ENCODE assay signal across 8 cellular contexts in genomic region chr13:37059136-37059847, GRCh38. TPM values are rescaled to one million over a fixed set of nuclear protein-coding genes. Genes with fewer than 3 reads are reported as not detected.
A peak's percentile ranks its signal among the peaks of the same experiment; 100 is the strongest.
DNase-seq lines count a peak whose midpoint lies in the region; ATAC-seq and TF ChIP-seq lines count a peak whose summit lies in the region.

Gene SUPT20H, minus strand, starts transcription at chr13:37059688. Its CDS starts 8,198 bp downstream, at chr13:37051490.

- peak within 1 kb of the TSS; percentile 77 for H3K4me2 ChIP-seq in PC-9

- intact Hi-C loops in PC-9 (cut with micrococcal nuclease; ENCODE audit: unreplicated experiment), result no loop called here

- no peaks in the 10 kb centered on the region for H3K36me3 ChIP-seq in PC-9 (ENCODE audit: low read depth)
- peaks cover 0 to 3% of the 10 kb centered on the region in 2 donors for H3K36me3 ChIP-seq in mucosa of rectum (ENCODE audit: control insufficient read depth in 2 of 2, insufficient read depth in 2 of 2, low read length in 2 of 2)

- peak within 1 kb of the TSS; percentile 88 to 93 for H3K9ac ChIP-seq in mucosa of rectum (ENCODE audit: low read depth in 1 of 2, low read length in 2 of 2)

- no peaks in the 10 kb centered on the region for H3K27me3 ChIP-seq in PC-9 (ENCODE audit: insufficient read depth, low read depth)
- no peaks in the 10 kb centered on the region for H3K27me3 ChIP-seq in mucosa of rectum (ENCODE audit: control insufficient read depth in 2 of 2, insufficient read depth in 2 of 2, low read length in 2 of 2)

- peaks cover 40% of the 10 kb centered on the region for H3K79me2 ChIP-seq in PC-9 (ENCODE audit: low read depth)

- BruUV-seq in PC-9 (replicated peaks; lab: Mats Ljungman, UMichigan), result TSS peak; percentile 67

- peaks cover 8% of the 10 kb centered on the region; the same call in 1 of the 2 replicates for H3K4me1 ChIP-seq in PC-9 (replicated peaks; ENCODE audit: insufficient read depth)
- peaks cover 4 to 8% of the 10 kb centered on the region in 2 donors for H3K4me1 ChIP-seq in mucosa of rectum (ENCODE audit: control insufficient read depth in 2 of 2, insufficient read depth in 2 of 2, low read length in 2 of 2)

- H3K27ac ChIP-seq in PC-9 (peak within 1 kb of the TSS; percentile 54), mucosa of rectum (ENCODE audit: low read depth in 2 of 2, low read length in 2 of 2) (peak within 1 kb of the TSS; percentile 83 to 85)

- H3K4me3 ChIP-seq in PC-9 (peak within 1 kb of the TSS; percentile 94), epithelial cell of proximal tubule (ENCODE audit: low read depth, low read length) (peak within 1 kb of the TSS; percentile 80), mucosa of rectum (ENCODE audit: low read length in 2 of 2) (peak within 1 kb of the TSS; percentile 95 to 96)

- peak within 1 kb of the TSS; percentile 94 for H2AFZ ChIP-seq in PC-9

- peak; percentile 42; the same call in 1 of the 2 replicates for TF ChIP-seq EP300 in Ishikawa (IDR thresholded peaks at IDR 0.05; ENCODE audit: borderline replicate concordance)

- H3F3A ChIP-seq in PC-9 (ENCODE audit: insufficient read depth, low read depth), result no peaks in the 10 kb centered on the region

- TF ChIP-seq RAD21 in Ishikawa (IDR thresholded peaks at IDR 0.05; ENCODE audit: low read depth), result no peak

- CTCF ChIA-PET in PC-9 (lab: Charles Lee), result no interaction called here

- DNase-seq in DMS53 (lab: John Stamatoyannopoulos, UW) (peak; percentile 96), PC-9 (peak; percentile 70 to 85), epithelial cell of proximal tubule (ENCODE audit: low read depth) (no peak)
- DNase-seq in activated T-cell treated with anti-CD3 and anti-CD28 coated beads, Interleukin-2, amount 50 U/mL, for 1 hour, result peak; percentile 96
- peak; percentile 86 to 87 for DNase-seq in stimulated activated CD8-positive, alpha-beta memory T cell treated with anti-CD3 and anti-CD28 coated beads, Interleukin-4, amount 100 ng/mL, for 4 hours (ENCODE audit: low read depth in 2 of 2, low spot score in 1 of 2)

- no peaks in the 10 kb centered on the region for H3K9me2 ChIP-seq in PC-9 (ENCODE audit: insufficient read depth)

- no peaks in the 10 kb centered on the region; the same call in 1 of the 2 replicates for H3K9me3 ChIP-seq in PC-9 (ENCODE audit: insufficient read depth, low read depth)
- H3K9me3 ChIP-seq in mucosa of rectum (ENCODE audit: control insufficient read depth in 2 of 2, low read length in 2 of 2), result no peaks in the 10 kb centered on the region

- TF ChIP-seq CTCF in PC-9 (conservative IDR thresholded peaks at IDR 0.05) (no peak), epithelial cell of proximal tubule (conservative IDR thresholded peaks at IDR 0.05; ENCODE audit: low read depth, low read length) (no peak)

- no peaks in the 10 kb centered on the region for H4K20me1 ChIP-seq in PC-9 (ENCODE audit: insufficient read depth)

- POLR2A ChIA-PET in PC-9 (lab: Charles Lee; ENCODE audit: unreplicated experiment), result no interaction called here

- peak; percentile 97 for ATAC-seq in GM21619 (IDR thresholded peaks at IDR 0.05; ENCODE audit: unreplicated experiment)

TF ChIP-seq in Ishikawa, 13 proteins besides CTCF, POLR2A, EP300 and RAD21:
- TF ChIP-seq, protein P1, sequence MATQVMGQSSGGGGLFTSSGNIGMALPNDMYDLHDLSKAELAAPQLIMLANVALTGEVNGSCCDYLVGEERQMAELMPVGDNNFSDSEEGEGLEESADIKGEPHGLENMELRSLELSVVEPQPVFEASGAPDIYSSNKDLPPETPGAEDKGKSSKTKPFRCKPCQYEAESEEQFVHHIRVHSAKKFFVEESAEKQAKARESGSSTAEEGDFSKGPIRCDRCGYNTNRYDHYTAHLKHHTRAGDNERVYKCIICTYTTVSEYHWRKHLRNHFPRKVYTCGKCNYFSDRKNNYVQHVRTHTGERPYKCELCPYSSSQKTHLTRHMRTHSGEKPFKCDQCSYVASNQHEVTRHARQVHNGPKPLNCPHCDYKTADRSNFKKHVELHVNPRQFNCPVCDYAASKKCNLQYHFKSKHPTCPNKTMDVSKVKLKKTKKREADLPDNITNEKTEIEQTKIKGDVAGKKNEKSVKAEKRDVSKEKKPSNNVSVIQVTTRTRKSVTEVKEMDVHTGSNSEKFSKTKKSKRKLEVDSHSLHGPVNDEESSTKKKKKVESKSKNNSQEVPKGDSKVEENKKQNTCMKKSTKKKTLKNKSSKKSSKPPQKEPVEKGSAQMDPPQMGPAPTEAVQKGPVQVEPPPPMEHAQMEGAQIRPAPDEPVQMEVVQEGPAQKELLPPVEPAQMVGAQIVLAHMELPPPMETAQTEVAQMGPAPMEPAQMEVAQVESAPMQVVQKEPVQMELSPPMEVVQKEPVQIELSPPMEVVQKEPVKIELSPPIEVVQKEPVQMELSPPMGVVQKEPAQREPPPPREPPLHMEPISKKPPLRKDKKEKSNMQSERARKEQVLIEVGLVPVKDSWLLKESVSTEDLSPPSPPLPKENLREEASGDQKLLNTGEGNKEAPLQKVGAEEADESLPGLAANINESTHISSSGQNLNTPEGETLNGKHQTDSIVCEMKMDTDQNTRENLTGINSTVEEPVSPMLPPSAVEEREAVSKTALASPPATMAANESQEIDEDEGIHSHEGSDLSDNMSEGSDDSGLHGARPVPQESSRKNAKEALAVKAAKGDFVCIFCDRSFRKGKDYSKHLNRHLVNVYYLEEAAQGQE (IDR thresholded peaks at IDR 0.05; ENCODE audit: low read depth), result no peak
- TF ChIP-seq CREB1 (IDR thresholded peaks at IDR 0.05; ENCODE audit: low read depth) (no peak), NFIC (IDR thresholded peaks at IDR 0.05) (no peak), YY1 (IDR thresholded peaks at IDR 0.05; ENCODE audit: low read depth) (no peak), ZBTB7A (IDR thresholded peaks at IDR 0.05; ENCODE audit: low read depth) (peak; percentile 91), TAF1 (IDR thresholded peaks at IDR 0.05; ENCODE audit: low read depth) (peak; percentile 87), USF1 (IDR thresholded peaks at IDR 0.05) (no peak), CEBPB (IDR thresholded peaks at IDR 0.05) (no peak), TEAD4 (IDR thresholded peaks at IDR 0.05) (0 out of 2 replicates have a peak, but pooled peaks have one; percentile 29), EGR1 (IDR thresholded peaks at IDR 0.05) (no peak), TCF12 (IDR thresholded peaks at IDR 0.05; ENCODE audit: low read depth) (peak; percentile 14; the same call in 1 of the 2 replicates), FOXM1 (IDR thresholded peaks at IDR 0.05; ENCODE audit: borderline replicate concordance, low read depth) (no peak)
- TF ChIP-seq, protein P2, sequence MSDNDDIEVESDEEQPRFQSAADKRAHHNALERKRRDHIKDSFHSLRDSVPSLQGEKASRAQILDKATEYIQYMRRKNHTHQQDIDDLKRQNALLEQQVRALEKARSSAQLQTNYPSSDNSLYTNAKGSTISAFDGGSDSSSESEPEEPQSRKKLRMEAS (IDR thresholded peaks at IDR 0.05), result peak; percentile 70

RNA-seq across cellular contexts. Expression of gene SUPT20H, which starts in this region (rescaled TPM):
- total RNA-seq in PC-9 (2021) (30.1 and 44.1 TPM in 2 replicates), epithelial cell of proximal tubule (40.7 and 41.4 TPM in 2 replicates)
